11 cellular contexts compared by ENCODE assay signal in genomic region chr13:110507678-110508381, GRCh38. TPM values are rescaled to one million over a fixed set of nuclear protein-coding genes. Genes with fewer than 3 reads are reported as not detected.
A peak's percentile ranks its signal among the peaks of the same experiment; 100 is the strongest.
DNase-seq lines count a peak whose midpoint lies in the region; ATAC-seq and TF ChIP-seq lines count a peak whose summit lies in the region.
"Had no signal": no experiment of that assay in that cellular context is flagged by ENCODE, and none has a peak within 500 bp of the region (broad histone marks: within the 10 kb centered on the region; RNA-seq: fewer than 3 reads in every experiment).

No MANE protein-coding gene starts in this region.

- TF ChIP-seq CTCF in HFFc6 (IDR thresholded peaks at IDR 0.05) (peak; percentile 42; the same call in 1 of the 2 replicates), brain microvascular endothelial cell (IDR thresholded peaks at IDR 0.05; ENCODE audit: low read depth, low read length, missing control alignments) (peak; percentile 31)

- H3K36me3 ChIP-seq in brain microvascular endothelial cell (replicated peaks): peaks cover 89% of the 10 kb centered on the region

- in situ Hi-C loops in brain microvascular endothelial cell (cut with HindIII; ENCODE audit: low pct_ligation_motif_present, low sequenced_read_pairs): no loop called here

- peaks cover 12% of the 10 kb centered on the region; the same call in 1 of the 2 replicates for H3K4me1 Mint-ChIP-seq in HFFc6 (ENCODE audit: low read depth)
- H3K4me1 Mint-ChIP-seq in stimulated activated memory B cell treated with anti-CD40 and anti-IgM and Interleukin-4, amounts not matched to agents 10 μg/mL and 1 μg/mL and 100 μg/mL, for 72 hours: peaks cover 13% of the 10 kb centered on the region

- intact Hi-C loops in left colon (cut with DNase I, micrococcal nuclease): no loop called here

- no peak overlapping the region for H3K4me3 ChIP-seq in brain microvascular endothelial cell (ENCODE audit: low read depth, low read length)

- ATAC-seq in left colon: peak; percentile 82
- ATAC-seq in stimulated activated memory B cell treated with anti-CD40 and anti-IgM and Interleukin-4, amounts not matched to agents 10 μg/mL and 1 μg/mL and 100 μg/mL, for 72 hours: peak; percentile 25
- ATAC-seq in GM19324 (IDR thresholded peaks at IDR 0.05; ENCODE audit: low FRiP score, unreplicated experiment): no peak
- ATAC-seq in HG03342 (IDR thresholded peaks at IDR 0.05; ENCODE audit: unreplicated experiment): no peak
- ATAC-seq: activated T-cell treated with anti-CD3 and anti-CD28 coated beads, Interleukin-2, amount 50 U/mL, for 72 hours had no signal

- peaks cover 2% of the 10 kb centered on the region; the same call in 1 of the 2 replicates for H3K27me3 Mint-ChIP-seq in HFFc6 (ENCODE audit: insufficient read depth)
- peaks cover 28% of the 10 kb centered on the region for H3K27me3 Mint-ChIP-seq in stimulated activated memory B cell treated with anti-CD40 and anti-IgM and Interleukin-4, amounts not matched to agents 10 μg/mL and 1 μg/mL and 100 μg/mL, for 72 hours

- no peak overlapping the region for H3K4me3 Mint-ChIP-seq in HFFc6
- H3K4me3 Mint-ChIP-seq in stimulated activated memory B cell treated with anti-CD40 and anti-IgM and Interleukin-4, amounts not matched to agents 10 μg/mL and 1 μg/mL and 100 μg/mL, for 72 hours: no peak overlapping the region
- H3K4me3 Mint-ChIP-seq: activated T-cell treated with anti-CD3 and anti-CD28 coated beads, Interleukin-2, amount 50 U/mL, for 72 hours had no signal

- H3K27ac Mint-ChIP-seq in HFFc6: no peak overlapping the region
- no peak overlapping the region for H3K27ac Mint-ChIP-seq in stimulated activated memory B cell treated with anti-CD40 and anti-IgM and Interleukin-4, amounts not matched to agents 10 μg/mL and 1 μg/mL and 100 μg/mL, for 72 hours
- H3K27ac Mint-ChIP-seq: activated T-cell treated with anti-CD3 and anti-CD28 coated beads, Interleukin-2, amount 50 U/mL, for 72 hours had no signal

- H3K27ac ChIP-seq in brain microvascular endothelial cell: no peak overlapping the region

- no peaks in the 10 kb centered on the region for H3K9me3 Mint-ChIP-seq in HFFc6
- H3K9me3 Mint-ChIP-seq in stimulated activated memory B cell treated with anti-CD40 and anti-IgM and Interleukin-4, amounts not matched to agents 10 μg/mL and 1 μg/mL and 100 μg/mL, for 72 hours: no peaks in the 10 kb centered on the region
- H3K9me3 Mint-ChIP-seq: activated T-cell treated with anti-CD3 and anti-CD28 coated beads, Interleukin-2, amount 50 U/mL, for 72 hours had no signal

- no peaks in the 10 kb centered on the region for H3K27me3 ChIP-seq in brain microvascular endothelial cell (replicated peaks)

- no peak for DNase-seq in HFFc6
- no peak for DNase-seq in brain microvascular endothelial cell
- DNase-seq in left colon: peak; percentile 80 to 90
- DNase-seq in effector CD8-positive, alpha-beta T cell (lab: John Stamatoyannopoulos, UW): no peak
- DNase-seq in inferior parietal cortex (ENCODE audit: extremely low spot score): no peak
- DNase-seq: activated T-cell treated with anti-CD3 and anti-CD28 coated beads, Interleukin-2, amount 50 U/mL, for 72 hours; cortex of kidney; DND-41 had no signal

- H3K36me3 Mint-ChIP-seq in HFFc6 (ENCODE audit: low read depth): peaks cover 14% of the 10 kb centered on the region; the same call in 1 of the 2 replicates
- no peaks in the 10 kb centered on the region for H3K36me3 Mint-ChIP-seq in stimulated activated memory B cell treated with anti-CD40 and anti-IgM and Interleukin-4, amounts not matched to agents 10 μg/mL and 1 μg/mL and 100 μg/mL, for 72 hours

RNA-seq across cellular contexts. Expression of gene RAB20, which starts 53.7 kb away (rescaled TPM):
- 1 to 10 TPM in 1 of 6 experiments, under 1 TPM in 5; 0.40 to 1.0 (median 0.74) TPM for total RNA-seq in HFFc6 (2021; fragmentation: NEBNext Ultra II Directional; extraction: Animal tissue kit (Norgen Biotek cat#: 25700))
- 10 to 100 TPM; 37.1 to 53.5 TPM for total RNA-seq in left colon

Comparison
In these comparisons a context has a peak if more than half of its experiments do, and no peak if none do; other contexts are left out.
1. DNase-seq: peak in left colon (2 of 2); none in HFFc6 (single experiment), brain microvascular endothelial cell (single experiment), effector CD8-positive, alpha-beta T cell (single experiment) and inferior parietal cortex (single experiment).
2. ATAC-seq: peak in left colon (single experiment) and stimulated activated memory B cell treated with anti-CD40 and anti-IgM and Interleukin-4, amounts not matched to agents 10 μg/mL and 1 μg/mL and 100 μg/mL, for 72 hours (single experiment); none in GM19324 (single experiment) and HG03342 (single experiment).
3. RNA of gene RAB20, which starts 53.7 kb away (total RNA-seq): 37.1 to 53.5 TPM in left colon; 0.40 to 1.0 TPM in HFFc6; every median in the first group is over 10 times any median in the second.